In the genomic region with DNA sequence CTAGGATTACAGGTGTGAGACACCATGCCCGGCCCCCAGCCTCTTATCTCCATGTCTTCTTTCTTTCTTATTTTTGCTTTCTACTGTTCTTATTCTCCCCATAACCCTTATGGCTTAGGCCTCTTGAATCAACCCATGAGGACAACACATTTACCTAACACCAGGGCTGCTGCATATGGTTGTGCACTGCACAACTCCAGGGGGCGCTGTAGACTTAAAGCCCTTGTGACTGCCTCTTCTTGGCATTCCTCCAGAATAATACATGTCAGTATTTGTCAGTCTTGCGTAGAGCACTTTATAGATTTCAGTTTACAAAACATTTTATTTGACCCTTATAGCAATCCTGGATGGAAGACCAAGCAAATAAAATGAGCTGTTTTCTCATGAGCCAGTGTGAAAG, we compare ENCODE assay signal across 24 cellular contexts.
DNase-seq lines count a peak whose midpoint lies in the region; ATAC-seq and TF ChIP-seq lines count a peak whose summit lies in the region.
"Had no signal": no experiment of that assay in that cellular context is flagged by ENCODE, and none has a peak within 500 bp of the region (broad histone marks: within the 10 kb centered on the region; RNA-seq: fewer than 3 reads in every experiment).

No MANE protein-coding gene starts in this region.

- H4K20me1 ChIP-seq in HCT116 (ENCODE audit: insufficient read depth): no peaks in the 10 kb centered on the region

- H3K4me1 ChIP-seq in A673 (ENCODE audit: insufficient read depth, low read length, poor library complexity, severe bottlenecking) (peaks cover 14% of the 10 kb centered on the region), HCT116 (ENCODE audit: control insufficient read depth in 1 of 2, insufficient read depth in 2 of 2, low read length in 2 of 2) (no peaks in the 10 kb centered on the region), foreskin keratinocyte (no peaks in the 10 kb centered on the region), mesendoderm (ENCODE audit: control insufficient read depth, low read depth, low read length) (no peaks in the 10 kb centered on the region)
- H3K4me1 ChIP-seq: heart left ventricle, upper lobe of left lung had no signal

- no peak overlapping the region for H4K5ac ChIP-seq in mesendoderm (ENCODE audit: low read length)

- ATAC-seq in HCT116 (no peak), foreskin keratinocyte (no peak), GM21381 (IDR thresholded peaks at IDR 0.05; ENCODE audit: unreplicated experiment) (no peak)
- ATAC-seq: heart left ventricle, left colon, Right ventricle myocardium inferior had no signal

- no peak overlapping the region for H3K23ac ChIP-seq in mesendoderm (ENCODE audit: low read length)

- peak; percentile 56 for TF ChIP-seq CTCF in A673 (conservative IDR thresholded peaks at IDR 0.05; ENCODE audit: low read depth, low read length)
- peak in 2 of 3 experiments; percentile 3 to 33; a peak in 2 of 6 replicates for TF ChIP-seq CTCF in HCT116 (IDR thresholded peaks at IDR 0.05 in 2 of 3, conservative IDR thresholded peaks at IDR 0.05 in 1 of 3; ENCODE audit: borderline replicate concordance in 1 of 3, insufficient read depth in 1 of 3, low read depth in 2 of 3, low read length in 2 of 3)
- TF ChIP-seq CTCF in foreskin keratinocyte (conservative IDR thresholded peaks at IDR 0.05): peak; percentile 23
- TF ChIP-seq CTCF in GM13976 (IDR thresholded peaks at IDR 0.05; ENCODE audit: borderline replicate concordance, control extremely low read depth, extremely low read depth, insufficient read depth, missing control alignments): no peak

- DNase-seq in A673 (ENCODE audit: low spot score) (peak; percentile 14), HCT116 (ENCODE audit: low read depth, low spot score) (no peak), RPMI8226 (peak; percentile 12), foreskin keratinocyte (no peak), GM13976 (ENCODE audit: low spot score) (no peak), mesendoderm (no peak), HK-2 (ENCODE audit: unreplicated experiment) (no peak)
- DNase-seq: activated CD4-positive, alpha-beta T cell treated with anti-CD3 and anti-CD28 coated beads, Interleukin-2, amount 50 U/mL, for 48 hours; activated CD4-positive, CD25-positive, alpha-beta regulatory T cell; activated CD8-positive, alpha-beta memory T cell treated with anti-CD3 and anti-CD28 coated beads, Interleukin-2, amount 50 U/mL, for 4 hours; anterior cingulate cortex; GM23248; heart left ventricle; Karpas-422; left colon; NCI-H1048; NCI-H187 treated with DMSO at 0.1 percent for 48 hours; NCI-H526 treated with DMSO at 0.1 percent for 48 hours; nucleus accumbens; stimulated activated CD8-positive, alpha-beta memory T cell treated with anti-CD3 and anti-CD28 coated beads, Interleukin-4, amount 100 ng/mL, for 48 hours; T-helper 9 cell; upper lobe of left lung had no signal

- CTCF ChIA-PET in A673 (lab: Charles Lee): interaction anchor here (0.6 kb wide), 1 partner anchor 16 kb away, joined by 3 read pairs; no protein-coding TSS in a partner anchor
- CTCF ChIA-PET in HCT116 (lab: Charles Lee): no interaction called here

- H3K9me3 ChIP-seq in A673 (ENCODE audit: low read depth, low read length, poor library complexity, severe bottlenecking): no peaks in the 10 kb centered on the region
- peaks cover 3 to 5% of the 10 kb centered on the region in 2 experiments; a peak in 2 of 4 replicates for H3K9me3 ChIP-seq in HCT116 (ENCODE audit: control insufficient read depth in 1 of 2, insufficient read depth in 1 of 2, low read depth in 1 of 2, low read length in 2 of 2)
- H3K9me3 ChIP-seq: heart left ventricle, upper lobe of left lung had no signal

- in situ Hi-C loops in GM13976 (cut with MboI; ENCODE audit: low sequenced_read_pairs, unreplicated experiment): no loop called here

- no peak overlapping the region for H3K4ac ChIP-seq in mesendoderm (ENCODE audit: low read depth, low read length)

- H3K4me2 ChIP-seq in HCT116 (ENCODE audit: low read length) (no peak overlapping the region), mesendoderm (ENCODE audit: low read length) (no peak overlapping the region)

- H3K79me1 ChIP-seq in mesendoderm (ENCODE audit: low read length): no peaks in the 10 kb centered on the region

- H2AK5ac ChIP-seq in mesendoderm (ENCODE audit: low read length): no peak overlapping the region

- no peak for TF ChIP-seq RAD21 in HCT116 (IDR thresholded peaks at IDR 0.05; ENCODE audit: low read depth)

- no peaks in the 10 kb centered on the region for H3K9me2 ChIP-seq in HCT116 (ENCODE audit: insufficient read depth)

- no CpG with 5 or more reads among the region's 3 CpGs for WGBS in mesendoderm (ENCODE audit: extremely low coverage, insufficient coverage, low lambda C conversion rate)

- RAD21 ChIA-PET in HCT116 (lab: Charles Lee; ENCODE audit: low non-redundant PET in 1 of 2, low total read pairs in 2 of 2, uncharacterized antibody in 2 of 2, unreplicated experiment in 2 of 2): no interaction called here

- H3K9ac ChIP-seq in HCT116 (ENCODE audit: low read length): no peak overlapping the region
- no peak overlapping the region for H3K9ac ChIP-seq in mesendoderm (ENCODE audit: low read length)
- H3K9ac ChIP-seq: GM23248 had no signal

- no peaks in the 10 kb centered on the region for H3K27me3 ChIP-seq in A673 (replicated peaks; ENCODE audit: insufficient read depth, low read depth, low read length, poor library complexity)
- no peaks in the 10 kb centered on the region for H3K27me3 ChIP-seq in HCT116 (ENCODE audit: insufficient read depth, low read length)
- H3K27me3 ChIP-seq in foreskin keratinocyte: no peaks in the 10 kb centered on the region
- H3K27me3 ChIP-seq in mesendoderm (ENCODE audit: insufficient read depth, low read length, poor library complexity): no peaks in the 10 kb centered on the region
- H3K27me3 ChIP-seq: upper lobe of left lung had no signal

- no peak overlapping the region for H2AFZ ChIP-seq in HCT116 (ENCODE audit: low read depth, low read length, poor library complexity, severe bottlenecking)
- H2AFZ ChIP-seq: GM23248 had no signal

- H3K79me2 ChIP-seq in HCT116 (ENCODE audit: insufficient read depth, low read length): no peaks in the 10 kb centered on the region
- H3K79me2 ChIP-seq in mesendoderm (ENCODE audit: control insufficient read depth, insufficient read depth, low read length): no peaks in the 10 kb centered on the region

- no peak overlapping the region for H3K18ac ChIP-seq in mesendoderm (ENCODE audit: low read length)

- H3K27ac ChIP-seq in A673 (ENCODE audit: low read depth, low read length, poor library complexity, severe bottlenecking): no peak overlapping the region
- H3K27ac ChIP-seq in HCT116 (ENCODE audit: low read depth, low read length): no peak overlapping the region
- H3K27ac ChIP-seq in foreskin keratinocyte: no peak overlapping the region
- no peak overlapping the region for H3K27ac ChIP-seq in mesendoderm (ENCODE audit: low read depth, low read length)
- H3K27ac ChIP-seq: GM23248, heart left ventricle, upper lobe of left lung had no signal

- H3K36me3 ChIP-seq in A673 (ENCODE audit: insufficient read depth, low read length, poor library complexity, severe bottlenecking): no peaks in the 10 kb centered on the region
- no peaks in the 10 kb centered on the region; a peak in 1 of 4 replicates for H3K36me3 ChIP-seq in HCT116 (ENCODE audit: control insufficient read depth in 1 of 2, insufficient read depth in 2 of 2, low read length in 2 of 2)
- H3K36me3 ChIP-seq in mesendoderm (ENCODE audit: control insufficient read depth, insufficient read depth, low read length): no peaks in the 10 kb centered on the region
- H3K36me3 ChIP-seq: heart left ventricle, upper lobe of left lung had no signal

- no peak overlapping the region for H2BK15ac ChIP-seq in mesendoderm (replicated peaks; ENCODE audit: low read depth)

- H3K56ac ChIP-seq in mesendoderm (ENCODE audit: low read length): no peak overlapping the region

- H2BK120ac ChIP-seq in mesendoderm (ENCODE audit: low read depth, low read length): no peak overlapping the region

- no peak overlapping the region for H2BK5ac ChIP-seq in mesendoderm (ENCODE audit: low read length)

- H4K8ac ChIP-seq in mesendoderm (ENCODE audit: low read depth, low read length): no peak overlapping the region

- POLR2A ChIA-PET in A673 (lab: Charles Lee; ENCODE audit: low non-redundant PET) (no interaction called here), HCT116 (lab: Charles Lee) (no interaction called here)

- no TSS peak for BruUV-seq in A673 (replicated peaks; lab: Mats Ljungman, UMichigan)
- BruUV-seq in HCT116 (replicated peaks; lab: Mats Ljungman, UMichigan): no TSS peak

- intact Hi-C loops in A673 (cut with micrococcal nuclease; ENCODE audit: unreplicated experiment) (no loop called here), HCT116 (cut with micrococcal nuclease) (no loop called here)

- H3K4me3 ChIP-seq in A673 (ENCODE audit: low read depth, low read length, poor library complexity, severe bottlenecking): no peak overlapping the region
- no peak overlapping the region for H3K4me3 ChIP-seq in HCT116 (replicated peaks in 1 of 2; ENCODE audit: low read depth in 1 of 2, low read length in 2 of 2)
- no peak overlapping the region for H3K4me3 ChIP-seq in mesendoderm (ENCODE audit: low read length)
- H3K4me3 ChIP-seq: GM23248, heart left ventricle, upper lobe of left lung had no signal

- no peak for TF ChIP-seq POLR2A in HCT116 (IDR thresholded peaks at IDR 0.05; ENCODE audit: borderline replicate concordance, extremely low read depth, insufficient read depth, insufficient read length)

TF ChIP-seq in HCT116, 20 proteins besides CTCF, POLR2A, EP300 and RAD21 (continues in another document):
- TF ChIP-seq ZNF274 (IDR thresholded peaks at IDR 0.05; ENCODE audit: low read depth, low read length) (no peak), EZH2 (IDR thresholded peaks at IDR 0.05) (no peak)

Comparison
In these comparisons a context has a peak if more than half of its experiments do, and no peak if none do; other contexts are left out.
1. DNase-seq: peak in A673 (single experiment) and RPMI8226 (single experiment); none in HCT116 (single experiment), foreskin keratinocyte (0 of 2), GM13976 (single experiment), mesendoderm (single experiment) and HK-2 (single experiment).